ENCODE assay signal across 1 cellular context in genomic region chr9:15510789-15511575, GRCh38.
TF ChIP-seq lines count a peak whose summit lies in the region.

Gene PSIP1 (minus strand): TSS chr9:15510970. CDS start chr9:15510188, 782 bp downstream.

TF ChIP-seq in HepG2, 621 proteins besides CTCF, POLR2A, EP300 and RAD21 (continued from another document and continues in another):
- TF ChIP-seq SNAPC4 (CRISPR knock-in tag; IDR thresholded peaks at IDR 0.05) (peak; percentile 53; the same call in 1 of the 2 replicates), ZSCAN29 (CRISPR knock-in tag; conservative IDR thresholded peaks at IDR 0.05) (peak; percentile 90; the same call in 1 of the 2 replicates), ATM (IDR thresholded peaks at IDR 0.05; ENCODE audit: borderline replicate concordance) (no peak), KDM1A (CRISPR knock-in tag; IDR thresholded peaks at IDR 0.05) (no peak), NFE2L1 (CRISPR knock-in tag; IDR thresholded peaks at IDR 0.05; ENCODE audit: borderline replicate concordance) (no peak), ZNF235 (CRISPR knock-in tag; IDR thresholded peaks at IDR 0.05; ENCODE audit: borderline replicate concordance) (peak; percentile 87), REPIN1 (CRISPR knock-in tag; IDR thresholded peaks at IDR 0.05; ENCODE audit: borderline replicate concordance, low read depth) (peak; percentile 69; the same call in 1 of the 2 replicates), KAT2B (IDR thresholded peaks at IDR 0.05; ENCODE audit: borderline replicate concordance, low read depth, low read length) (no peak), ZNF639 (CRISPR knock-in tag; conservative IDR thresholded peaks at IDR 0.05) (no peak), SETDB1 (CRISPR knock-in tag; IDR thresholded peaks at IDR 0.05; ENCODE audit: borderline replicate concordance) (no peak), ZNF350 (CRISPR knock-in tag; IDR thresholded peaks at IDR 0.05; ENCODE audit: borderline replicate concordance, low read depth) (0 out of 2 replicates have a peak, but pooled peaks have one; percentile 39), POGK (CRISPR knock-in tag; conservative IDR thresholded peaks at IDR 0.05) (peak; percentile 80), MZF1 (CRISPR knock-in tag; IDR thresholded peaks at IDR 0.05; ENCODE audit: borderline replicate concordance) (no peak), ZNF446 (CRISPR knock-in tag; IDR thresholded peaks at IDR 0.05) (0 out of 2 replicates have a peak, but pooled peaks have one; percentile 56), ZNF543 (CRISPR knock-in tag; IDR thresholded peaks at IDR 0.05) (0 out of 2 replicates have a peak, but pooled peaks have one; percentile 27), CENPX (CRISPR knock-in tag; IDR thresholded peaks at IDR 0.05) (no peak), ZNF790 (CRISPR knock-in tag; IDR thresholded peaks at IDR 0.05; ENCODE audit: borderline replicate concordance) (peak; percentile 88; the same call in 1 of the 2 replicates), ZSCAN25 (CRISPR knock-in tag; IDR thresholded peaks at IDR 0.05) (no peak), ZNF234 (CRISPR knock-in tag; conservative IDR thresholded peaks at IDR 0.05) (0 out of 2 replicates have a peak, but pooled peaks have one; percentile 21), ZBTB26 (CRISPR knock-in tag; IDR thresholded peaks at IDR 0.05; ENCODE audit: borderline replicate concordance) (no peak), BHLHE40 (IDR thresholded peaks at IDR 0.05; ENCODE audit: low read length) (peak; percentile 97), LCORL (IDR thresholded peaks at IDR 0.05) (no peak), LCORL (CRISPR knock-in tag; IDR thresholded peaks at IDR 0.05) (no peak; the same call in 1 of the 2 replicates), TBL1XR1 (IDR thresholded peaks at IDR 0.05; ENCODE audit: borderline replicate concordance, low read length, partially characterized antibody) (peak; percentile 42), ZNF841 (CRISPR knock-in tag; IDR thresholded peaks at IDR 0.05; ENCODE audit: borderline replicate concordance) (peak; percentile 52; the same call in 1 of the 2 replicates), ZNF33A (CRISPR knock-in tag; IDR thresholded peaks at IDR 0.05; ENCODE audit: borderline replicate concordance) (no peak), ZNF280D (CRISPR knock-in tag; IDR thresholded peaks at IDR 0.05) (peak; percentile 23; the same call in 1 of the 2 replicates), ZNF879 (CRISPR knock-in tag; IDR thresholded peaks at IDR 0.05) (0 out of 2 replicates have a peak, but pooled peaks have one; percentile 55), MBNL3 (CRISPR knock-in tag; conservative IDR thresholded peaks at IDR 0.05) (no peak), ZNF691 (CRISPR knock-in tag; IDR thresholded peaks at IDR 0.05; ENCODE audit: borderline replicate concordance, low read depth) (peak; percentile 45), FOXK2 (IDR thresholded peaks at IDR 0.05) (peak; percentile 100), ZNF224 (CRISPR knock-in tag; IDR thresholded peaks at IDR 0.05) (no peak), ZNF264 (CRISPR knock-in tag; IDR thresholded peaks at IDR 0.05) (peak; percentile 65; the same call in 1 of the 2 replicates), KDM5A (IDR thresholded peaks at IDR 0.05; ENCODE audit: borderline replicate concordance, low read length) (peak; percentile 30; the same call in 1 of the 2 replicates), MYC (CRISPR knock-in tag; IDR thresholded peaks at IDR 0.05; ENCODE audit: borderline replicate concordance) (peak; percentile 61; the same call in 1 of the 2 replicates), DNMT1 (CRISPR knock-in tag; IDR thresholded peaks at IDR 0.05) (peak; percentile 94), KLF13 (CRISPR knock-in tag; IDR thresholded peaks at IDR 0.05) (no peak), ZNF253 (CRISPR knock-in tag; IDR thresholded peaks at IDR 0.05; ENCODE audit: borderline replicate concordance) (0 out of 2 replicates have a peak, but pooled peaks have one; percentile 27), ZNF121 (CRISPR knock-in tag; IDR thresholded peaks at IDR 0.05) (peak; percentile 20; the same call in 1 of the 2 replicates), ZNF605 (CRISPR knock-in tag; IDR thresholded peaks at IDR 0.05) (peak; percentile 63; the same call in 1 of the 2 replicates), ZNF432 (CRISPR knock-in tag; IDR thresholded peaks at IDR 0.05; ENCODE audit: borderline replicate concordance) (no peak), ZNF276 (CRISPR knock-in tag; IDR thresholded peaks at IDR 0.05; ENCODE audit: low read depth) (peak; percentile 76; the same call in 1 of the 2 replicates), ZFP36L1 (CRISPR knock-in tag; IDR thresholded peaks at IDR 0.05) (peak; percentile 81; the same call in 1 of the 2 replicates), ZFP91 (CRISPR knock-in tag; IDR thresholded peaks at IDR 0.05; ENCODE audit: borderline replicate concordance) (peak; percentile 67; the same call in 1 of the 2 replicates), RBM22 (optimal IDR thresholded peaks at IDR 0.05; ENCODE audit: low read length) (no peak), TGIF2 (CRISPR knock-in tag; IDR thresholded peaks at IDR 0.05) (no peak), TMF1 (CRISPR knock-in tag; IDR thresholded peaks at IDR 0.05; ENCODE audit: low read depth) (0 out of 2 replicates have a peak, but pooled peaks have one; percentile 62), POLR2AphosphoS5 (IDR thresholded peaks at IDR 0.05; ENCODE audit: low read depth, low read length) (peak; percentile 71), DR1 (CRISPR knock-in tag; IDR thresholded peaks at IDR 0.05) (peak; percentile 43), ZNF556 (CRISPR knock-in tag; IDR thresholded peaks at IDR 0.05; ENCODE audit: borderline replicate concordance) (peak; percentile 77; the same call in 1 of the 2 replicates), ZFP62 (CRISPR knock-in tag; IDR thresholded peaks at IDR 0.05) (peak; percentile 65; the same call in 1 of the 2 replicates), ZNF230 (CRISPR knock-in tag; IDR thresholded peaks at IDR 0.05) (peak; percentile 82; the same call in 1 of the 2 replicates)
